Comparison of ENCODE assay signal across 8 cellular contexts in the genomic region with DNA sequence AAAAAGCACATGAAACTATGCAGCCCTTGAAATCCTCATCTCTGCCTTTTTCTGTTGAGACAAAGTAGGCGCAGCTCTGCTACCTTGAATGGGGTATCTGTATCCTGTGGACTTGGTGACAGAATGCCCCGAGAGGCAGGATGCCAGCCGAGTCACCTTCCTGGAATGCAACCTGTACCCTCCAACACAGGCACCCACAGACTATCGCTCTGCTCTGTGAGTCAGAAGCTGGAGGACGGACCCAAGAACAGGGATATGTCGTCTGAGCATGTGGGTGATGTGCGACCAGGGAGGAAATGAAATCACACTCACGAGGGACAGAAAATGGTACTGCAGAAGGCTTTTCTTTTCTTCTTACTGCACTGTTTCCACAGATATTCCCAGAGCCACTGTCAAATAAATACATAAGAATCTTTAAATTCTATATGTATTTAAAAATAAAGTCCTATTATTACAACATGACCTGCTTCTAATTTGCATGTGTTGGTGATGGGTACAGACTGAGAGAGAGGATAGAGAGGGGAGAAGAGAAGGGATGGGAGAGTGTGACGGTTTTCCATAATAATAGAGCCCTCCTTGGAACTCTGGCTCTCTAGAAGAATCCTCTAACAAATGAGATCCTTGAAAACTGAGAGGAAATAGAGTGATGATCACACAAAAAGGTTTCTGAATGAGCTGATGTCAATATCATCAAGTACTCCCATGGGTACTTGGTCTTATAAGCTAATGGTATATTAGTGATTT.
DNase-seq lines count a peak whose midpoint lies in the region; ATAC-seq lines count a peak whose summit lies in the region.

No MANE protein-coding gene starts in this region.

- ATAC-seq in HG03432 (IDR thresholded peaks at IDR 0.05; ENCODE audit: unreplicated experiment) (no peak), HG02588 (IDR thresholded peaks at IDR 0.05; ENCODE audit: unreplicated experiment) (no peak)

- peak; percentile 67 for DNase-seq in activated effector memory CD4-positive, alpha-beta T cell treated with anti-CD3 and anti-CD28 coated beads, Interleukin-2, amount 50 U/mL, for 16 hours
- DNase-seq in activated effector memory CD4-positive, alpha-beta T cell treated with Interleukin-2 at 50 U/mL for 16 hours, result no peak
- DNase-seq in amniotic stem cell (lab: John Stamatoyannopoulos, UW) (peak; percentile 54), myocyte (ENCODE audit: low read depth) (peak; percentile 68), ureter (ENCODE audit: low spot score) (peak; percentile 59), COLO668 (lab: John Stamatoyannopoulos, UW; ENCODE audit: unreplicated experiment) (no peak)

Comparison
In these comparisons a context has a peak if more than half of its experiments do, and no peak if none do; other contexts are left out.
1. DNase-seq: peak in activated effector memory CD4-positive, alpha-beta T cell treated with anti-CD3 and anti-CD28 coated beads, Interleukin-2, amount 50 U/mL, for 16 hours (single experiment), amniotic stem cell (single experiment), myocyte (single experiment) and ureter (single experiment); none in activated effector memory CD4-positive, alpha-beta T cell treated with Interleukin-2 at 50 U/mL for 16 hours (single experiment) and COLO668 (single experiment).